10 cellular contexts compared by ENCODE assay signal in genomic region chr1:167342846-167343245, GRCh38.
A peak's percentile ranks its signal among the peaks of the same experiment; 100 is the strongest.
DNase-seq lines count a peak whose midpoint lies in the region; ATAC-seq and TF ChIP-seq lines count a peak whose summit lies in the region.
"Had no signal": no experiment of that assay in that cellular context is flagged by ENCODE, and none has a peak within 500 bp of the region (broad histone marks: within the 10 kb centered on the region; RNA-seq: fewer than 3 reads in every experiment).

No MANE protein-coding gene starts in this region.

- no peak overlapping the region for H3K14ac ChIP-seq in mesenchymal stem cell (ENCODE audit: low read length in 2 of 2)

- peaks cover under 1% of the 10 kb centered on the region for H3K9me3 ChIP-seq in mesenchymal stem cell (ENCODE audit: control insufficient read depth, low read length)

- ATAC-seq in HG03103 (IDR thresholded peaks at IDR 0.05; ENCODE audit: low read depth, unreplicated experiment): peak; percentile 63
- peak; percentile 77 for ATAC-seq in WTC11
- peak; percentile 70 to 71 for ATAC-seq in stimulated activated naive B cell treated with anti-CD40 and anti-IgM and Interleukin-4, amounts not matched to agents 10 μg/mL and 1 μg/mL and 100 μg/mL, for 72 hours (replicated peaks)
- no peak for ATAC-seq in activated T-cell treated with anti-CD3 and anti-CD28 coated beads, Interleukin-2, amount 50 U/mL, for 72 hours (replicated peaks in 1 of 2)

- H3K27ac ChIP-seq in mesenchymal stem cell (ENCODE audit: low read length, poor library complexity, severe bottlenecking): no peak overlapping the region

- H2BK120ac ChIP-seq in mesenchymal stem cell (ENCODE audit: low read depth, low read length): no peak overlapping the region

- no peak overlapping the region for H3K27ac Mint-ChIP-seq in WTC11
- peak overlapping the region; percentile 9 for H3K27ac Mint-ChIP-seq in stimulated activated naive B cell treated with anti-CD40 and anti-IgM and Interleukin-4, amounts not matched to agents 10 μg/mL and 1 μg/mL and 100 μg/mL, for 72 hours
- H3K27ac Mint-ChIP-seq in activated T-cell treated with anti-CD3 and anti-CD28 coated beads, Interleukin-2, amount 50 U/mL, for 72 hours: no peak overlapping the region

- peaks cover 22% of the 10 kb centered on the region for H3K9me3 Mint-ChIP-seq in WTC11
- H3K9me3 Mint-ChIP-seq in stimulated activated naive B cell treated with anti-CD40 and anti-IgM and Interleukin-4, amounts not matched to agents 10 μg/mL and 1 μg/mL and 100 μg/mL, for 72 hours: peaks cover 0 to 3% of the 10 kb centered on the region in 2 donors
- H3K9me3 Mint-ChIP-seq in activated T-cell treated with anti-CD3 and anti-CD28 coated beads, Interleukin-2, amount 50 U/mL, for 72 hours: no peaks in the 10 kb centered on the region

- no peak overlapping the region for H3K4me2 ChIP-seq in mesenchymal stem cell (ENCODE audit: low read length, poor library complexity, severe bottlenecking)

- no peak overlapping the region for H2BK12ac ChIP-seq in mesenchymal stem cell (ENCODE audit: low read length in 2 of 2)

- H3K9ac ChIP-seq in mesenchymal stem cell (ENCODE audit: low read length): no peak overlapping the region

- CTCF ChIA-PET in WTC11 (lab: Charles Lee): interaction anchor here (0.6 to 1.5 kb wide), 23 partner anchors 9 to 432 kb away, joined by 3 to 16 read pairs (median 3); partner anchors contain the start of genes CREG1 and POU2F1

- H3K27me3 ChIP-seq in mesenchymal stem cell (ENCODE audit: control insufficient read depth in 1 of 2, insufficient read depth in 1 of 2, low read length in 2 of 2): no peaks in the 10 kb centered on the region

- no peak overlapping the region for H4K8ac ChIP-seq in mesenchymal stem cell (ENCODE audit: low read length)

- peaks cover 27% of the 10 kb centered on the region for H3K4me1 Mint-ChIP-seq in WTC11
- peaks cover 14 to 28% of the 10 kb centered on the region in 2 donors for H3K4me1 Mint-ChIP-seq in stimulated activated naive B cell treated with anti-CD40 and anti-IgM and Interleukin-4, amounts not matched to agents 10 μg/mL and 1 μg/mL and 100 μg/mL, for 72 hours
- H3K4me1 Mint-ChIP-seq in activated T-cell treated with anti-CD3 and anti-CD28 coated beads, Interleukin-2, amount 50 U/mL, for 72 hours (ENCODE audit: low read depth): peaks cover 5% of the 10 kb centered on the region

- no peak overlapping the region for H2BK15ac ChIP-seq in mesenchymal stem cell (ENCODE audit: low read depth, poor library complexity, severe bottlenecking)

- peaks cover 0 to 7% of the 10 kb centered on the region in 2 experiments for H3K36me3 ChIP-seq in mesenchymal stem cell (ENCODE audit: control insufficient read depth in 1 of 2, insufficient read depth in 2 of 2, low read depth in 1 of 2, low read length in 2 of 2)

- peaks cover 3% of the 10 kb centered on the region for H3K4me1 ChIP-seq in mesenchymal stem cell (ENCODE audit: control insufficient read depth, insufficient read depth, low read depth, low read length)

- POLR2A ChIA-PET in WTC11 (lab: Charles Lee): no interaction called here

- H2BK5ac ChIP-seq in mesenchymal stem cell (ENCODE audit: low read depth, low read length, poor library complexity, severe bottlenecking): no peak overlapping the region

- H3K4me3 ChIP-seq in mesenchymal stem cell (ENCODE audit: insufficient read depth in 1 of 2, low read depth in 1 of 2, low read length in 2 of 2): no peak overlapping the region

- no peak overlapping the region for H3K23ac ChIP-seq in mesenchymal stem cell (ENCODE audit: low read length in 2 of 2)

- H4K91ac ChIP-seq in mesenchymal stem cell (ENCODE audit: low read length): no peak overlapping the region

- H3K18ac ChIP-seq in mesenchymal stem cell (ENCODE audit: low read depth in 1 of 2, low read length in 2 of 2): no peak overlapping the region

- DNase-seq in SIG-M5 treated with dmso at 0.1 percent for 504 hours (lab: John Stamatoyannopoulos, UW; ENCODE audit: unreplicated experiment): peak; percentile 51
- DNase-seq in SIG-M5 (lab: John Stamatoyannopoulos, UW): no peak
- no peak for DNase-seq in WTC11 (ENCODE audit: low spot score)
- DNase-seq in stimulated activated naive B cell treated with anti-CD40 and anti-IgM and Interleukin-4, amounts not matched to agents 10 μg/mL and 1 μg/mL and 100 μg/mL, for 72 hours: no peak
- DNase-seq in foreskin melanocyte: no peak
- no peak for DNase-seq in mesenchymal stem cell
- no peak for DNase-seq in activated T-cell treated with anti-CD3 and anti-CD28 coated beads, Interleukin-2, amount 50 U/mL, for 72 hours
- DNase-seq: NCI-H1694; stimulated activated naive CD4-positive, alpha-beta T cell treated with Interleukin-2 at 50 U/mL for 16 hours had no signal

- H3K4ac ChIP-seq in mesenchymal stem cell (ENCODE audit: low read depth in 1 of 2, low read length in 2 of 2): no peak overlapping the region

- H3K27me3 Mint-ChIP-seq in WTC11 (ENCODE audit: low read depth): no peaks in the 10 kb centered on the region
- no peaks in the 10 kb centered on the region for H3K27me3 Mint-ChIP-seq in stimulated activated naive B cell treated with anti-CD40 and anti-IgM and Interleukin-4, amounts not matched to agents 10 μg/mL and 1 μg/mL and 100 μg/mL, for 72 hours
- H3K27me3 Mint-ChIP-seq in activated T-cell treated with anti-CD3 and anti-CD28 coated beads, Interleukin-2, amount 50 U/mL, for 72 hours (ENCODE audit: low read depth): no peaks in the 10 kb centered on the region

- H3K79me1 ChIP-seq in mesenchymal stem cell (replicated peaks; ENCODE audit: low read length, poor library complexity, severe bottlenecking): peaks cover 16% of the 10 kb centered on the region

- no peak overlapping the region for H2AFZ ChIP-seq in mesenchymal stem cell (ENCODE audit: low read depth, low read length)

- H2AK5ac ChIP-seq in mesenchymal stem cell (ENCODE audit: low read length, severe bottlenecking): no peak overlapping the region

- TF ChIP-seq CTCF in WTC11 (IDR thresholded peaks at IDR 0.05): no peak

- no peak overlapping the region for H3K4me3 Mint-ChIP-seq in WTC11
- no peak overlapping the region for H3K4me3 Mint-ChIP-seq in stimulated activated naive B cell treated with anti-CD40 and anti-IgM and Interleukin-4, amounts not matched to agents 10 μg/mL and 1 μg/mL and 100 μg/mL, for 72 hours
- no peak overlapping the region for H3K4me3 Mint-ChIP-seq in activated T-cell treated with anti-CD3 and anti-CD28 coated beads, Interleukin-2, amount 50 U/mL, for 72 hours

- 86% methylated on average over 2 of the region's 3 CpGs for WGBS in mesenchymal stem cell

- H3K36me3 Mint-ChIP-seq in WTC11: peaks cover 28% of the 10 kb centered on the region
- H3K36me3 Mint-ChIP-seq in stimulated activated naive B cell treated with anti-CD40 and anti-IgM and Interleukin-4, amounts not matched to agents 10 μg/mL and 1 μg/mL and 100 μg/mL, for 72 hours: peaks cover 10 to 21% of the 10 kb centered on the region in 2 donors
- H3K36me3 Mint-ChIP-seq in activated T-cell treated with anti-CD3 and anti-CD28 coated beads, Interleukin-2, amount 50 U/mL, for 72 hours (ENCODE audit: insufficient read depth in 2 of 2): peaks cover 0 to 2% of the 10 kb centered on the region in 2 donors

TF ChIP-seq in WTC11, 78 proteins besides CTCF, POLR2A, EP300 and RAD21:
- TF ChIP-seq USF2 (CRISPR knock-in tag; IDR thresholded peaks at IDR 0.05) (no peak), TEAD4 (CRISPR knock-in tag; IDR thresholded peaks at IDR 0.05) (no peak), KAT7 (CRISPR knock-in tag; IDR thresholded peaks at IDR 0.05; ENCODE audit: borderline replicate concordance) (no peak), ZNF423 (CRISPR knock-in tag; IDR thresholded peaks at IDR 0.05) (no peak), ZBTB21 (CRISPR knock-in tag; IDR thresholded peaks at IDR 0.05; ENCODE audit: borderline replicate concordance) (no peak), ZNF138 (CRISPR knock-in tag; conservative IDR thresholded peaks at IDR 0.05) (no peak), SOX15 (CRISPR knock-in tag; IDR thresholded peaks at IDR 0.05) (no peak), FOXJ3 (CRISPR knock-in tag; IDR thresholded peaks at IDR 0.05; ENCODE audit: borderline replicate concordance) (no peak)
TF ChIP-seq in WTC11: peak in this region for 0.

Comparison
In these comparisons a context has a peak if more than half of its experiments do, and no peak if none do; other contexts are left out.
1. ATAC-seq: peak in HG03103 (single experiment), WTC11 (single experiment) and stimulated activated naive B cell treated with anti-CD40 and anti-IgM and Interleukin-4, amounts not matched to agents 10 μg/mL and 1 μg/mL and 100 μg/mL, for 72 hours (2 of 2); none in activated T-cell treated with anti-CD3 and anti-CD28 coated beads, Interleukin-2, amount 50 U/mL, for 72 hours (0 of 2).